Comparison of ENCODE assay signal across 30 cellular contexts in genomic region chr13:62302341-62302740, GRCh38.
"Had no signal": no experiment of that assay in that cellular context is flagged by ENCODE, and none has a peak within 500 bp of the region (broad histone marks: within the 10 kb centered on the region; RNA-seq: fewer than 3 reads in every experiment).

No MANE protein-coding gene starts in this region.

- H3K4me3 ChIP-seq: MG63, PC-9 had no signal

- H3K9me3 Mint-ChIP-seq: activated CD4-positive, alpha-beta T cell treated with anti-CD3 and anti-CD28 coated beads, Interleukin-2, amount 10 ng/mL, durations not matched to agents 24 days and 14 days; activated T-helper 1 cell treated with anti-CD3 and anti-CD28 coated beads, Interleukin-12 subunit alpha, Interleukin-12 subunit beta, Interleukin-2, Interleukin-4 antibody, amounts not matched to agents 30 ng/mL and 10 ng/mL and 1 ng/mL, durations not matched to agents 14 hours and 24 hours and 36 hours had no signal

- H3K36me3 Mint-ChIP-seq: activated naive CD4-positive, alpha-beta T cell treated with anti-CD3 and anti-CD28 coated beads, Interleukin-2, amount 50 U/mL, for 72 hours; brain had no signal

- H3K27me3 Mint-ChIP-seq: activated CD4-positive, alpha-beta T cell treated with anti-CD3 and anti-CD28 coated beads, Interleukin-2, amount 10 ng/mL, durations not matched to agents 24 days and 14 days; activated CD8-positive, alpha-beta T cell treated with anti-CD3 and anti-CD28 coated beads for 36 hours; brain had no signal

- H3K4me2 ChIP-seq: PC-9 had no signal

- H3K27ac ChIP-seq: PC-9, RWPE1, WERI-Rb-1 had no signal

- H3K27me3 ChIP-seq: MG63 had no signal

- H3K4me1 Mint-ChIP-seq: activated CD4-positive, alpha-beta T cell treated with anti-CD3 and anti-CD28 coated beads, Interleukin-2, amount 10 ng/mL, durations not matched to agents 24 days and 14 days had no signal

- ATAC-seq: activated CD8-positive, alpha-beta T cell treated with anti-CD3 and anti-CD28 coated beads for 36 hours; activated naive CD4-positive, alpha-beta T cell treated with anti-CD3 and anti-CD28 coated beads, Interleukin-2, amount 50 U/mL, for 72 hours; activated T-cell treated with anti-CD3 and anti-CD28 coated beads, Interleukin-2, amount 50 U/mL, for 4 hours had no signal

- DNase-seq: activated CD4-positive, alpha-beta T cell treated with anti-CD3 and anti-CD28 coated beads, Interleukin-2, amount 10 ng/mL, durations not matched to agents 24 days and 14 days; activated CD4-positive, alpha-beta T cell treated with anti-CD3 and anti-CD28 coated beads, Interleukin-2, amount 50 U/mL, for 4 hours; activated CD8-positive, alpha-beta T cell treated with anti-CD3 and anti-CD28 coated beads for 36 hours; activated gamma-delta T cell treated with Interleukin-2 at 50 U/mL for 16 hours; activated naive CD4-positive, alpha-beta T cell treated with anti-CD3 and anti-CD28 coated beads for 36 hours; activated T-cell treated with anti-CD3 and anti-CD28 coated beads, Interleukin-2, amount 50 U/mL, for 4 hours; anterior cingulate cortex; central memory CD4-positive, alpha-beta T cell; Kasumi-1; KBM-7; MG63; NCI-H1048; NCI-H1105 treated with DMSO at 0.1 percent for 48 hours; NCI-H1436; NCI-H1694; NCI-H1930; NCI-H2081 treated with DMSO at 0.1 percent for 48 hours; NCI-H2171; NCI-H510A; NCI-H526; NCI-H748 treated with DMSO at 0.1 percent for 48 hours; NK-92 treated with Interleukin-12 subunit alpha and Interleukin-12 subunit beta, amount 100 ng/mL, for 24 hours; PC-9; Right ventricle myocardium superior; T1000; WERI-Rb-1 had no signal

- H3K36me3 ChIP-seq: MG63, WERI-Rb-1 had no signal

- H3K27ac Mint-ChIP-seq: activated CD4-positive, alpha-beta T cell treated with anti-CD3 and anti-CD28 coated beads, Interleukin-2, amount 10 ng/mL, durations not matched to agents 24 days and 14 days; activated CD8-positive, alpha-beta T cell treated with anti-CD3 and anti-CD28 coated beads for 36 hours; activated naive CD4-positive, alpha-beta T cell treated with anti-CD3 and anti-CD28 coated beads for 36 hours; activated naive CD4-positive, alpha-beta T cell treated with anti-CD3 and anti-CD28 coated beads, Interleukin-2, amount 50 U/mL, for 72 hours; activated T-helper 1 cell treated with anti-CD3 and anti-CD28 coated beads, Interleukin-12 subunit alpha, Interleukin-12 subunit beta, Interleukin-2, Interleukin-4 antibody, amounts not matched to agents 30 ng/mL and 10 ng/mL and 1 ng/mL, durations not matched to agents 14 hours and 24 hours and 36 hours; brain had no signal

- H2AFZ ChIP-seq: PC-9 had no signal

- H3K9me3 ChIP-seq: MG63 had no signal

- H3K4me3 Mint-ChIP-seq: activated CD4-positive, alpha-beta T cell treated with anti-CD3 and anti-CD28 coated beads, Interleukin-2, amount 10 ng/mL, durations not matched to agents 24 days and 14 days; activated CD8-positive, alpha-beta T cell treated with anti-CD3 and anti-CD28 coated beads for 36 hours; activated naive CD4-positive, alpha-beta T cell treated with anti-CD3 and anti-CD28 coated beads for 36 hours; activated T-cell treated with anti-CD3 and anti-CD28 coated beads, Interleukin-2, amount 50 U/mL, for 4 hours; activated T-helper 1 cell treated with anti-CD3 and anti-CD28 coated beads, Interleukin-12 subunit alpha, Interleukin-12 subunit beta, Interleukin-2, Interleukin-4 antibody, amounts not matched to agents 30 ng/mL and 10 ng/mL and 1 ng/mL, durations not matched to agents 14 hours and 24 hours and 36 hours; brain had no signal
